ENCODE assay signal across 16 cellular contexts in the genomic region with DNA sequence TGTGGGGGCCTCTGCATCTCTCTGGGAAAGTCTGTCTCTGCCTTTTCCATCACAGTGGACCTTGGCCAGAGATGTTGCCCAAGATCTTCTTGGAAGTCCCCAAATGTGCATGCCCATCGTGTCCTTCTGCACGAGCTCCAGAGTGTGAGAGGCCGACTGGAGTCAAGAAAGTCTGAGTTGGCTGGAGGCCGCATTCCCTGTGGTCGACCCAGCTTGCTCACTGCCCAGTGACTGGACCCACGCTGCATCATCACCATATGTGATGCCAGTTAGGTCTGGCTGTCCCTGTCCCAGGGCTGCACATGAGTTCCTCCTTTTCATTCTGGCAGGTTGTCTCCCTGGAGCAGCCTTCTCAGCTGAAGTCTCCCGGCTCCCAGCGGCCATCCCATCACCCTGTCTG.
DNase-seq lines count a peak whose midpoint lies in the region; ATAC-seq and TF ChIP-seq lines count a peak whose summit lies in the region.
"Had no signal": no experiment of that assay in that cellular context is flagged by ENCODE, and none has a peak within 500 bp of the region (broad histone marks: within the 10 kb centered on the region; RNA-seq: fewer than 3 reads in every experiment).

No MANE protein-coding gene starts in this region.

- no peaks in the 10 kb centered on the region for H3K36me3 Mint-ChIP-seq in activated CD8-positive, alpha-beta T cell treated with anti-CD3 and anti-CD28 coated beads for 36 hours (ENCODE audit: low read depth)
- peaks cover 9% of the 10 kb centered on the region for H3K36me3 Mint-ChIP-seq in activated CD8-positive, alpha-beta T cell treated with anti-CD3 and anti-CD28 coated beads, Interleukin-2, amount 10 ng/mL, durations not matched to agents 7 days and 5 days (ENCODE audit: low read depth)
- H3K36me3 Mint-ChIP-seq in stimulated activated naive B cell treated with anti-CD40 and anti-IgM and Interleukin-4, amounts not matched to agents 10 μg/mL and 1 μg/mL and 100 μg/mL, for 72 hours, result no peaks in the 10 kb centered on the region
- H3K36me3 Mint-ChIP-seq: T-cell had no signal

- H3K4me1 Mint-ChIP-seq in activated CD8-positive, alpha-beta T cell treated with anti-CD3 and anti-CD28 coated beads for 36 hours (ENCODE audit: low read depth), result peaks cover 60% of the 10 kb centered on the region
- peaks cover 54% of the 10 kb centered on the region for H3K4me1 Mint-ChIP-seq in activated CD8-positive, alpha-beta T cell treated with anti-CD3 and anti-CD28 coated beads, Interleukin-2, amount 10 ng/mL, durations not matched to agents 7 days and 5 days (ENCODE audit: low read depth)
- H3K4me1 Mint-ChIP-seq in stimulated activated naive B cell treated with anti-CD40 and anti-IgM and Interleukin-4, amounts not matched to agents 10 μg/mL and 1 μg/mL and 100 μg/mL, for 72 hours, result peaks cover 23 to 35% of the 10 kb centered on the region in 2 donors

- CTCF ChIA-PET in activated CD8-positive, alpha-beta T cell treated with anti-CD3 and anti-CD28 coated beads for 36 hours (lab: Charles Lee), result interaction anchor here (1.1 to 1.8 kb wide), 3 partner anchors 8 to 267 kb away, joined by 3 to 4 read pairs (median 4); no protein-coding TSS in a partner anchor
- CTCF ChIA-PET in activated CD8-positive, alpha-beta T cell treated with anti-CD3 and anti-CD28 coated beads, Interleukin-2, amount 10 ng/mL, durations not matched to agents 7 days and 5 days (lab: Charles Lee), result interaction anchor here (1.0 to 1.1 kb wide), 2 partner anchors 19 to 112 kb away, joined by 3 read pairs; no protein-coding TSS in a partner anchor

- H3K27ac Mint-ChIP-seq in activated CD8-positive, alpha-beta T cell treated with anti-CD3 and anti-CD28 coated beads for 36 hours, result peak overlapping the region; percentile 2
- no peak overlapping the region for H3K27ac Mint-ChIP-seq in activated CD8-positive, alpha-beta T cell treated with anti-CD3 and anti-CD28 coated beads, Interleukin-2, amount 10 ng/mL, durations not matched to agents 7 days and 5 days
- H3K27ac Mint-ChIP-seq in stimulated activated naive B cell treated with anti-CD40 and anti-IgM and Interleukin-4, amounts not matched to agents 10 μg/mL and 1 μg/mL and 100 μg/mL, for 72 hours, result peak overlapping the region; percentile 62

- POLR2A ChIA-PET in activated CD8-positive, alpha-beta T cell treated with anti-CD3 and anti-CD28 coated beads for 36 hours (lab: Charles Lee), result interaction anchor here (1.3 kb wide), 1 partner anchor 20 kb away, joined by 4 read pairs; no protein-coding TSS in a partner anchor
- POLR2A ChIA-PET in activated CD8-positive, alpha-beta T cell treated with anti-CD3 and anti-CD28 coated beads, Interleukin-2, amount 10 ng/mL, durations not matched to agents 7 days and 5 days (lab: Charles Lee), result interaction anchor here (1.3 kb wide), 2 partner anchors 23 to 52 kb away, joined by 3 read pairs; no protein-coding TSS in a partner anchor

- TF ChIP-seq CTCF in activated CD8-positive, alpha-beta T cell treated with anti-CD3 and anti-CD28 coated beads for 36 hours (IDR thresholded peaks at IDR 0.05), result no peak
- TF ChIP-seq CTCF in omental fat pad (IDR thresholded peaks at IDR 0.05), result no peak

- no peak for ATAC-seq in activated CD8-positive, alpha-beta T cell treated with anti-CD3 and anti-CD28 coated beads for 36 hours
- no peak for ATAC-seq in activated CD8-positive, alpha-beta T cell treated with anti-CD3 and anti-CD28 coated beads, Interleukin-2, amount 10 ng/mL, durations not matched to agents 7 days and 5 days
- peak; percentile 23 for ATAC-seq in esophagus mucosa
- ATAC-seq in stimulated activated naive B cell treated with anti-CD40 and anti-IgM and Interleukin-4, amounts not matched to agents 10 μg/mL and 1 μg/mL and 100 μg/mL, for 72 hours (replicated peaks), result no peak
- ATAC-seq in omental fat pad (ENCODE audit: low FRiP score), result no peak
- ATAC-seq: T-cell had no signal

- DNase-seq in activated CD8-positive, alpha-beta T cell treated with anti-CD3 and anti-CD28 coated beads for 36 hours, result no peak
- no peak for DNase-seq in activated CD8-positive, alpha-beta T cell treated with anti-CD3 and anti-CD28 coated beads, Interleukin-2, amount 10 ng/mL, durations not matched to agents 7 days and 5 days
- DNase-seq in LHCN-M2 (ENCODE audit: low read depth) (peak; percentile 78), medulla oblongata (ENCODE audit: extremely low spot score) (no peak), NCI-H510A (lab: John Stamatoyannopoulos, UW) (no peak), omental fat pad (ENCODE audit: low spot score) (no peak)
- DNase-seq in stimulated activated naive B cell treated with anti-CD40 and anti-IgM and Interleukin-4, amounts not matched to agents 10 μg/mL and 1 μg/mL and 100 μg/mL, for 72 hours, result no peak
- DNase-seq: activated CD4-positive, alpha-beta T cell treated with anti-CD3 and anti-CD28 coated beads for 48 hours; anterior cingulate cortex; NCI-H1092; NCI-H82; occipital lobe; sigmoid colon; stimulated activated CD4-positive, alpha-beta T cell treated with anti-CD3 and anti-CD28 coated beads, Interleukin-4, amount 100 ng/mL, for 4 hours; T-cell had no signal

- intact Hi-C loops in activated CD8-positive, alpha-beta T cell treated with anti-CD3 and anti-CD28 coated beads for 36 hours (cut with micrococcal nuclease), result no loop called here

- H3K9me3 Mint-ChIP-seq in activated CD8-positive, alpha-beta T cell treated with anti-CD3 and anti-CD28 coated beads for 36 hours, result peaks cover 5% of the 10 kb centered on the region
- no peaks in the 10 kb centered on the region for H3K9me3 Mint-ChIP-seq in activated CD8-positive, alpha-beta T cell treated with anti-CD3 and anti-CD28 coated beads, Interleukin-2, amount 10 ng/mL, durations not matched to agents 7 days and 5 days (ENCODE audit: insufficient read depth)
- peaks cover 0 to 1% of the 10 kb centered on the region in 2 donors for H3K9me3 Mint-ChIP-seq in stimulated activated naive B cell treated with anti-CD40 and anti-IgM and Interleukin-4, amounts not matched to agents 10 μg/mL and 1 μg/mL and 100 μg/mL, for 72 hours

- H3K4me3 Mint-ChIP-seq in activated CD8-positive, alpha-beta T cell treated with anti-CD3 and anti-CD28 coated beads for 36 hours, result no peak overlapping the region
- no peak overlapping the region for H3K4me3 Mint-ChIP-seq in activated CD8-positive, alpha-beta T cell treated with anti-CD3 and anti-CD28 coated beads, Interleukin-2, amount 10 ng/mL, durations not matched to agents 7 days and 5 days
- H3K4me3 Mint-ChIP-seq in stimulated activated naive B cell treated with anti-CD40 and anti-IgM and Interleukin-4, amounts not matched to agents 10 μg/mL and 1 μg/mL and 100 μg/mL, for 72 hours, result no peak overlapping the region
- H3K4me3 Mint-ChIP-seq: T-cell had no signal

- no peaks in the 10 kb centered on the region for H3K27me3 Mint-ChIP-seq in activated CD8-positive, alpha-beta T cell treated with anti-CD3 and anti-CD28 coated beads for 36 hours
- H3K27me3 Mint-ChIP-seq in activated CD8-positive, alpha-beta T cell treated with anti-CD3 and anti-CD28 coated beads, Interleukin-2, amount 10 ng/mL, durations not matched to agents 7 days and 5 days (ENCODE audit: low read depth), result no peaks in the 10 kb centered on the region
- H3K27me3 Mint-ChIP-seq in stimulated activated naive B cell treated with anti-CD40 and anti-IgM and Interleukin-4, amounts not matched to agents 10 μg/mL and 1 μg/mL and 100 μg/mL, for 72 hours, result peaks cover 4 to 6% of the 10 kb centered on the region in 2 donors
- H3K27me3 Mint-ChIP-seq: T-cell had no signal
